Comparison of ENCODE assay signal across 1 cellular context in the genomic region with DNA sequence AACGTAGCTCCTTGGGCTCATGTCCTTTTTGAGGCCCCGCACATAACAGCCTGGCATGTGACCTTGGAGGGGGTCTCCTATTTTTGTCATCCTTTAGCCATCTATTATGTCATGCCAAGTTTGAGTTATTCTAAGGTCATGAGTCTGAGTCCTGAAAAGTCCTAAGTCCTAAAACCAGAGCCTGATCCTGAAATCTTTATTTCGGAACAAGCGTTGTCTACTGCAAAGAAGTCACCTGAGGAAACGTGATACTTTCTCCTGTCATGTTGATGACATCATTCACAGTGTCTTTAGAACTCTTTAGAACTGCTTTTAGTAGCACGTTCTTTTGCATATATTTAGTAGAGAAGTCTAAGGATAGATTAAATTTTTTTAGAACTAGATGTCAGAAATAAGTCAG.
TF ChIP-seq lines count a peak whose summit lies in the region.

No MANE protein-coding gene starts in this region.

TF ChIP-seq in WTC11, 78 proteins besides CTCF, POLR2A, EP300 and RAD21 (continued from another document):
- TF ChIP-seq, protein P1, sequence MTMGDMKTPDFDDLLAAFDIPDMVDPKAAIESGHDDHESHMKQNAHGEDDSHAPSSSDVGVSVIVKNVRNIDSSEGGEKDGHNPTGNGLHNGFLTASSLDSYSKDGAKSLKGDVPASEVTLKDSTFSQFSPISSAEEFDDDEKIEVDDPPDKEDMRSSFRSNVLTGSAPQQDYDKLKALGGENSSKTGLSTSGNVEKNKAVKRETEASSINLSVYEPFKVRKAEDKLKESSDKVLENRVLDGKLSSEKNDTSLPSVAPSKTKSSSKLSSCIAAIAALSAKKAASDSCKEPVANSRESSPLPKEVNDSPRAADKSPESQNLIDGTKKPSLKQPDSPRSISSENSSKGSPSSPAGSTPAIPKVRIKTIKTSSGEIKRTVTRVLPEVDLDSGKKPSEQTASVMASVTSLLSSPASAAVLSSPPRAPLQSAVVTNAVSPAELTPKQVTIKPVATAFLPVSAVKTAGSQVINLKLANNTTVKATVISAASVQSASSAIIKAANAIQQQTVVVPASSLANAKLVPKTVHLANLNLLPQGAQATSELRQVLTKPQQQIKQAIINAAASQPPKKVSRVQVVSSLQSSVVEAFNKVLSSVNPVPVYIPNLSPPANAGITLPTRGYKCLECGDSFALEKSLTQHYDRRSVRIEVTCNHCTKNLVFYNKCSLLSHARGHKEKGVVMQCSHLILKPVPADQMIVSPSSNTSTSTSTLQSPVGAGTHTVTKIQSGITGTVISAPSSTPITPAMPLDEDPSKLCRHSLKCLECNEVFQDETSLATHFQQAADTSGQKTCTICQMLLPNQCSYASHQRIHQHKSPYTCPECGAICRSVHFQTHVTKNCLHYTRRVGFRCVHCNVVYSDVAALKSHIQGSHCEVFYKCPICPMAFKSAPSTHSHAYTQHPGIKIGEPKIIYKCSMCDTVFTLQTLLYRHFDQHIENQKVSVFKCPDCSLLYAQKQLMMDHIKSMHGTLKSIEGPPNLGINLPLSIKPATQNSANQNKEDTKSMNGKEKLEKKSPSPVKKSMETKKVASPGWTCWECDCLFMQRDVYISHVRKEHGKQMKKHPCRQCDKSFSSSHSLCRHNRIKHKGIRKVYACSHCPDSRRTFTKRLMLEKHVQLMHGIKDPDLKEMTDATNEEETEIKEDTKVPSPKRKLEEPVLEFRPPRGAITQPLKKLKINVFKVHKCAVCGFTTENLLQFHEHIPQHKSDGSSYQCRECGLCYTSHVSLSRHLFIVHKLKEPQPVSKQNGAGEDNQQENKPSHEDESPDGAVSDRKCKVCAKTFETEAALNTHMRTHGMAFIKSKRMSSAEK (CRISPR knock-in tag; IDR thresholded peaks at IDR 0.05; ENCODE audit: borderline replicate concordance), result no peak
- TF ChIP-seq HMGA2 (CRISPR knock-in tag; IDR thresholded peaks at IDR 0.05) (no peak), ZNF317 (CRISPR knock-in tag; IDR thresholded peaks at IDR 0.05; ENCODE audit: borderline replicate concordance, low read depth) (no peak), GABPB1 (CRISPR knock-in tag; IDR thresholded peaks at IDR 0.05) (no peak), OVOL2 (CRISPR knock-in tag; IDR thresholded peaks at IDR 0.05; ENCODE audit: borderline replicate concordance) (no peak)
- TF ChIP-seq, protein P2, sequence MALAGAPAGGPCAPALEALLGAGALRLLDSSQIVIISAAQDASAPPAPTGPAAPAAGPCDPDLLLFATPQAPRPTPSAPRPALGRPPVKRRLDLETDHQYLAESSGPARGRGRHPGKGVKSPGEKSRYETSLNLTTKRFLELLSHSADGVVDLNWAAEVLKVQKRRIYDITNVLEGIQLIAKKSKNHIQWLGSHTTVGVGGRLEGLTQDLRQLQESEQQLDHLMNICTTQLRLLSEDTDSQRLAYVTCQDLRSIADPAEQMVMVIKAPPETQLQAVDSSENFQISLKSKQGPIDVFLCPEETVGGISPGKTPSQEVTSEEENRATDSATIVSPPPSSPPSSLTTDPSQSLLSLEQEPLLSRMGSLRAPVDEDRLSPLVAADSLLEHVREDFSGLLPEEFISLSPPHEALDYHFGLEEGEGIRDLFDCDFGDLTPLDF (CRISPR knock-in tag; IDR thresholded peaks at IDR 0.05), result no peak
